9 cellular contexts compared by ENCODE assay signal in genomic region chr4:180811556-180811955, GRCh38.
"Had no signal": no experiment of that assay in that cellular context is flagged by ENCODE, and none has a peak within 500 bp of the region (broad histone marks: within the 10 kb centered on the region; RNA-seq: fewer than 3 reads in every experiment).

No MANE protein-coding gene starts in this region.

- DNase-seq: activated CD4-positive, alpha-beta T cell treated with anti-CD3 and anti-CD28 coated beads, Interleukin-2, amount 10 ng/mL, durations not matched to agents 7 days and 5 days; activated CD8-positive, alpha-beta memory T cell treated with anti-CD3 and anti-CD28 coated beads for 24 hours; activated naive CD8-positive, alpha-beta T cell treated with anti-CD3 and anti-CD28 coated beads, Interleukin-2, amount 10 ng/mL, durations not matched to agents 7 days and 5 days; anterior cingulate cortex; left colon; nephron progenitor cell; occipital lobe; stimulated activated naive B cell treated with anti-CD40 and anti-IgM and Interleukin-4, amounts not matched to agents 10 μg/mL and 1 μg/mL and 100 μg/mL, for 72 hours; uterus had no signal

- ATAC-seq: left colon; stimulated activated naive B cell treated with anti-CD40 and anti-IgM and Interleukin-4, amounts not matched to agents 10 μg/mL and 1 μg/mL and 100 μg/mL, for 72 hours had no signal
